In the genomic region with DNA sequence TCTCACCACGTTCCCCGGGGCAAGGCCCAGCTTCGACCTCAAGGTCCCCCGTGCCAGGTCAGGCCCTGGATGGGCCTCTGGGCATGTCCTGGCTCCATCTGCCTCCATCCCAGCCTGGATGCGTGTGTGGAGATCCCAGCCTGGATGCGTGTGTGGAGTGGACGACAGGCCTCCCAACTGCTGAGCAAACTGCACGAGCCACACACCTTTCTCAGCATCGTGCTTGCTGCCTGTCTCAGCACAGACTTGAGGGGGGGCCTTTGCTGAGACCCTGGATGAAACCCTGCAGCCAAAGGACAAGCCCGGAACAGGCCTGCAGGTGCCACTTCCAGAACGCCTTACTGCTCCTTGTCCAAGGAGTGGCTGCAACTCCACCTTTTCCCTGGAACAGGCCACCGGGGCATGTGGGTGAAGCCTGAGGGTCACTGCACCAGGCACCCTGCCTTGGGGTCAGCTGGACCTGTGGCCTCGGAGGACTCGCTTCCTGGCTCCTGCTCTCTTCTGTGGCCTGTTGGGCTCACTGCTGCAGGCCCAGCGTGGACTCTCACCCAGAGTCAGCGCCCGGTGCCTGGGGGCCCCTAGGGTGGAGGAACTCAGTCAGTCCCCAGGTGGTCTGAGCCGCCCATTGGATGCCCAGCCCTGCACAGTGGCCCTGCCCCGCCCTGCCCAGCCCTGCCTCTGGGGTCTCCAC, we compare ENCODE assay signal across 29 cellular contexts.
A peak's percentile ranks its signal among the peaks of the same experiment; 100 is the strongest.
DNase-seq lines count a peak whose midpoint lies in the region; FAIRE-seq and TF ChIP-seq lines count a peak whose summit lies in the region.
"Had no signal": no experiment of that assay in that cellular context is flagged by ENCODE, and none has a peak within 500 bp of the region (broad histone marks: within the 10 kb centered on the region; RNA-seq: fewer than 3 reads in every experiment).

No MANE protein-coding gene starts in this region.

- TF ChIP-seq CTCF in H1 (IDR thresholded peaks at IDR 0.05; ENCODE audit: control extremely low read depth in 1 of 3, insufficient read depth in 1 of 3, low read depth in 1 of 3, low read length in 3 of 3), result no peak
- TF ChIP-seq CTCF in GM20000 (IDR thresholded peaks at IDR 0.05; ENCODE audit: extremely low read depth, missing control alignments), result no peak
- no peak for TF ChIP-seq CTCF in tibial nerve (IDR thresholded peaks at IDR 0.05)

- no peak overlapping the region for H3K4me2 ChIP-seq in H1 (ENCODE audit: insufficient read depth in 1 of 2, low read depth in 2 of 2, low read length in 2 of 2)

- WGBS in H1 (ENCODE audit: extremely low coverage in 1 of 2, insufficient coverage in 1 of 2, insufficient read length in 1 of 2, insufficient replicate concordance in 2 of 2, low coverage in 1 of 2, low lambda C conversion rate in 2 of 2, missing lambda C conversion rate in 1 of 2), 2 experiments, result 89% methylated on average over 19 of the region's 19 CpGs; no CpG with 5 or more reads in 1 of the 2 experiments
- 79 to 83% methylated on average over 7 to 19 of the region's 19 CpGs for WGBS in tibial nerve, 2 donors

- no peaks in the 10 kb centered on the region for H3K23me2 ChIP-seq in H1 (ENCODE audit: low read depth, low read length)

- no peaks in the 10 kb centered on the region for H3K9me3 ChIP-seq in H1 (ENCODE audit: insufficient read depth in 2 of 2, low read depth in 1 of 2, low read length in 1 of 2)
- peaks cover 0 to 22% (median 0%) of the 10 kb centered on the region in 4 donors for H3K9me3 ChIP-seq in tibial nerve
- H3K9me3 ChIP-seq: SJCRH30 had no signal

- no peak overlapping the region for H2BK5ac ChIP-seq in H1 (ENCODE audit: low read depth, low read length)

- no peak overlapping the region for H4K8ac ChIP-seq in H1 (ENCODE audit: extremely low read depth, insufficient read depth, low read length)

- H2BK12ac ChIP-seq in H1 (ENCODE audit: low read depth, low read length), result no peak overlapping the region

- FAIRE-seq in H1 (lab: Jason Lieb, UNC), result no peak
- FAIRE-seq: endothelial cell of umbilical vein, frontal cortex, GM12878 had no signal

- no peak overlapping the region for H3K56ac ChIP-seq in H1 (replicated peaks; ENCODE audit: insufficient read length, low read depth, low read length)

- H3K27me3 ChIP-seq in H7 (ENCODE audit: control insufficient read depth, insufficient read depth, low read length) (no peaks in the 10 kb centered on the region), H1 (replicated peaks in 1 of 4; ENCODE audit: control insufficient read depth in 3 of 4, extremely low read depth in 1 of 4, insufficient read depth in 3 of 4, low read length in 3 of 4) (no peaks in the 10 kb centered on the region; a peak in 1 of 7 replicates), tibial nerve (no peaks in the 10 kb centered on the region)

- H3K27ac ChIP-seq in H1 (ENCODE audit: low read depth, low read length), result no peak overlapping the region
- H3K27ac ChIP-seq in tibial nerve, result no peak overlapping the region
- H3K27ac ChIP-seq: SJCRH30 had no signal

- no peak overlapping the region for H3K4me3 ChIP-seq in H7 (ENCODE audit: insufficient read depth, low read depth, low read length)
- H3K4me3 ChIP-seq in H1 (ENCODE audit: extremely low read depth in 1 of 4, insufficient read depth in 2 of 4, low read depth in 3 of 4, low read length in 4 of 4), result no peak overlapping the region
- no peak overlapping the region for H3K4me3 ChIP-seq in tibial nerve
- H3K4me3 ChIP-seq: GM12878, SJCRH30 had no signal

- peak overlapping the region; percentile 61; the same call in 1 of the 2 replicates for H2BK15ac ChIP-seq in H1 (ENCODE audit: low read length)

- no peak overlapping the region for H2AK5ac ChIP-seq in H1 (ENCODE audit: low read depth, low read length)

- no peak overlapping the region for H3K9ac ChIP-seq in H1 (replicated peaks in 1 of 4; ENCODE audit: extremely low read depth in 1 of 4, low read depth in 3 of 4, low read length in 3 of 4)

- peaks cover 0 to 1% of the 10 kb centered on the region in 2 experiments for H4K20me1 ChIP-seq in H1 (replicated peaks in 1 of 2; ENCODE audit: control insufficient read depth in 1 of 2, insufficient read depth in 2 of 2, low read length in 2 of 2)

- TF ChIP-seq POLR2A in H1 (IDR thresholded peaks at IDR 0.05; ENCODE audit: control extremely low read depth in 1 of 2, low read depth in 2 of 2, low read length in 2 of 2) (no peak), tibial nerve (IDR thresholded peaks at IDR 0.05) (no peak)

- DNase-seq in activated CD4-positive, CD25-positive, alpha-beta regulatory T cell treated with anti-CD3 and anti-CD28 coated beads, Interleukin-2, amount 50 U/mL, for 72 hours, result peak; percentile 19
- DNase-seq in activated CD4-positive, CD25-positive, alpha-beta regulatory T cell (lab: John Stamatoyannopoulos, UW), result no peak
- peak; percentile 35 for DNase-seq in H7
- no peak for DNase-seq in H1 (ENCODE audit: low read depth in 1 of 2, low spot score in 2 of 2)
- peak; percentile 72 for DNase-seq in posterior vena cava (ENCODE audit: low spot score)
- DNase-seq in GM20000 (ENCODE audit: low spot score), result no peak
- no peak for DNase-seq in tibial nerve (ENCODE audit: low spot score in 2 of 2)
- DNase-seq in KG1 (lab: John Stamatoyannopoulos, UW), result no peak
- DNase-seq: 8988T; activated CD4-positive, alpha-beta T cell treated with anti-CD3 and anti-CD28 coated beads, Interleukin-2, amount 10 ng/mL, durations not matched to agents 7 days and 5 days; activated naive CD4-positive, alpha-beta T cell treated with anti-CD3 and anti-CD28 coated beads, Interleukin-2, amount 50 U/mL, for 16 hours; amniotic stem cell; C1 segment of cervical spinal cord; DMS153; HCEC 1CT; hypothalamus; mesendoderm; NCI-H1436 treated with DMSO at 0.1 percent for 48 hours; NCI-H2081 treated with DMSO at 0.1 percent for 48 hours; NCI-H2227 treated with DMSO at 0.1 percent for 48 hours; NCI-H69; stimulated activated CD4-positive, alpha-beta T cell treated with anti-CD3 and anti-CD28 coated beads, Interleukin-15, amount 100 ng/mL, for 24 hours; stimulated activated CD4-positive, alpha-beta T cell treated with anti-CD3 and anti-CD28 coated beads, Interleukin-4, amount 100 ng/mL, for 4 hours; SW 1271; trophoblast cell had no signal

- peak overlapping the region; percentile 40 for H4K91ac ChIP-seq in H1 (replicated peaks; ENCODE audit: insufficient read length, low read length)

- no peak overlapping the region for H3K4ac ChIP-seq in H1 (replicated peaks; ENCODE audit: insufficient read length, low read depth, low read length)

- no peak overlapping the region for H3K23ac ChIP-seq in H1 (ENCODE audit: insufficient read length)

- no peak overlapping the region for H2BK20ac ChIP-seq in H1 (ENCODE audit: low read length)

- TF ChIP-seq EP300 in H1 (IDR thresholded peaks at IDR 0.05; ENCODE audit: borderline replicate concordance in 1 of 2, low read depth in 2 of 2, low read length in 2 of 2) (no peak), tibial nerve (IDR thresholded peaks at IDR 0.05) (no peak)

- CTCF ChIA-PET in H1 (lab: Charles Lee; ENCODE audit: partially characterized antibody), result interaction anchor here (1.7 to 2.3 kb wide), 2 partner anchors 12 to 20 kb away, joined by 4 to 6 read pairs; no protein-coding TSS in a partner anchor

- POLR2A ChIA-PET in H1 (lab: Charles Lee; ENCODE audit: partially characterized antibody), result no interaction called here

- H2BK120ac ChIP-seq in H1 (replicated peaks; ENCODE audit: low read depth, low read length), result no peak overlapping the region

- H3K79me1 ChIP-seq in H1 (ENCODE audit: low read depth, low read length), result no peaks in the 10 kb centered on the region

- H3K18ac ChIP-seq in H1 (ENCODE audit: extremely low read depth, low read length), result no peak overlapping the region

- TF ChIP-seq RAD21 in H1 (IDR thresholded peaks at IDR 0.05 in 1 of 2, conservative IDR thresholded peaks at IDR 0.05 in 1 of 2; ENCODE audit: low read depth in 2 of 2, low read length in 2 of 2), result no peak

- intact Hi-C loops in posterior vena cava (cut with DNase I), result no loop called here

- H3K14ac ChIP-seq in H1 (ENCODE audit: insufficient read length), result no peak overlapping the region

- H2AFZ ChIP-seq in H1 (ENCODE audit: low read length), result no peak overlapping the region

- H3K36me3 ChIP-seq in H7 (replicated peaks; ENCODE audit: control insufficient read depth, insufficient read depth, low read length) (no peaks in the 10 kb centered on the region), H1 (ENCODE audit: control insufficient read depth in 2 of 4, insufficient read depth in 4 of 4, low read length in 3 of 4) (no peaks in the 10 kb centered on the region), tibial nerve (no peaks in the 10 kb centered on the region)
- H3K36me3 ChIP-seq: SJCRH30 had no signal

- H4K5ac ChIP-seq in H1 (ENCODE audit: insufficient read length, low read depth, low read length), result no peak overlapping the region

- H3K4me1 ChIP-seq in H1 (replicated peaks in 1 of 4; ENCODE audit: control insufficient read depth in 3 of 4, insufficient read depth in 4 of 4, low read length in 3 of 4), result no peaks in the 10 kb centered on the region; a peak in 1 of 7 replicates
- no peaks in the 10 kb centered on the region for H3K4me1 ChIP-seq in tibial nerve
- H3K4me1 ChIP-seq: SJCRH30 had no signal

- no peaks in the 10 kb centered on the region for H3K79me2 ChIP-seq in H1 (ENCODE audit: control insufficient read depth in 1 of 2, insufficient read depth in 2 of 2, low read length in 2 of 2)

TF ChIP-seq in H1, 55 proteins besides CTCF, POLR2A, EP300 and RAD21:
- TF ChIP-seq SAP30 (IDR thresholded peaks at IDR 0.05; ENCODE audit: insufficient read depth, insufficient replicate concordance, low read length) (no peak), RBBP5 (IDR thresholded peaks at IDR 0.05; ENCODE audit: borderline replicate concordance, low read depth, low read length) (no peak), TBP (IDR thresholded peaks at IDR 0.05; ENCODE audit: low read depth, low read length) (no peak), YY1 (IDR thresholded peaks at IDR 0.05; ENCODE audit: low read depth, low read length) (no peak), KDM4A (IDR thresholded peaks at IDR 0.05; ENCODE audit: low read depth, low read length, severe bottlenecking) (no peak), GABPA (IDR thresholded peaks at IDR 0.05; ENCODE audit: borderline replicate concordance, insufficient read depth, low read length) (no peak), EZH2 (IDR thresholded peaks at IDR 0.05; ENCODE audit: low read depth, low read length, severe bottlenecking) (no peak), CHD1 (IDR thresholded peaks at IDR 0.05; ENCODE audit: low read depth, low read length) (no peak), TAF1 (IDR thresholded peaks at IDR 0.05; ENCODE audit: low read depth, low read length) (no peak)

Comparison
In these comparisons a context has a peak if more than half of its experiments do, and no peak if none do; other contexts are left out.
1. DNase-seq: peak in activated CD4-positive, CD25-positive, alpha-beta regulatory T cell treated with anti-CD3 and anti-CD28 coated beads, Interleukin-2, amount 50 U/mL, for 72 hours (single experiment), H7 (single experiment) and posterior vena cava (single experiment); none in activated CD4-positive, CD25-positive, alpha-beta regulatory T cell (0 of 4), H1 (0 of 2), GM20000 (single experiment), tibial nerve (0 of 2) and KG1 (single experiment).